In the genomic region with DNA sequence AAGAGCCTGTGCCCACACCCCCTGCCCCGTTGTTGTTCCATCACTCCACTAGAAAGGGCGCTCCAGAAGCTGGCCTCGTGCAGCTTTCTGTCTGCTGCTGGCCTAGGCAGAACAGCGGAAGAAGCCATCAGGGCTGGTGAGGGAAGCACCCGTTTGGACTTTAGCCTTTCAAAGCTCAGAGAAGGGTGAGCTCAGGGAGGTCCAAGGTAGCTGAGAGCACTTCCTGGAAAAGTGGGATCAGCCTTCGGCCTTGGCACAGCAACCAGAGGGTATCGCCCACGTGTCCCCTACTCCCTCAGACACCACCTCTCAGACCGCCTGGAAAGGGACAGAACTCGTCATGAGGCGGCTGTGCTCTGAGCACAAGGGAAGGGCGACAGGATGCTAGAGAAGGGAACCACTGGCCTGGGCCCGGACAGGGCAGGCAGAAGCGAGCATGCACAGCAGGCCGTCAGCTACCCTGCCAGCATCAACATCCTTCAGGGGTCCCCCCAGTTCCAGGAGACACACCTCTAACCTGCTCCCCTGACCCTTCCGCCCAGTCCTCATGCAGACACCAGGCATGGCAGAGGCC, we compare ENCODE assay signal across 6 cellular contexts. TPM values are rescaled to one million over a fixed set of nuclear protein-coding genes. Genes with fewer than 3 reads are reported as not detected.
"Had no signal": no experiment of that assay in that cellular context is flagged by ENCODE, and none has a peak within 500 bp of the region (broad histone marks: within the 10 kb centered on the region; RNA-seq: fewer than 3 reads in every experiment).

No MANE protein-coding gene starts in this region.

RNA-seq across cellular contexts. Expression of a gene that starts 25.7 kb away (rescaled TPM):
- total RNA-seq: activated B cell treated with CpG ODN at 0.5 μM for 24 hours; activated CD8-positive, alpha-beta memory T cell treated with anti-CD3 and anti-CD28 coated beads, Interleukin-2, amount 10 ng/mL, durations not matched to agents 7 days and 5 days; activated T-helper 1 cell treated with anti-CD3 and anti-CD28 coated beads, Interleukin-12 subunit alpha, Interleukin-12 subunit beta, Interleukin-2, Interleukin-4 antibody, amounts not matched to agents 30 ng/mL and 10 ng/mL and 1 ng/mL, durations not matched to agents 14 hours and 24 hours and 36 hours; MCF 10A had no signal
- polyA plus RNA-seq: IgD-negative memory B cell had no signal

RNA-seq across cellular contexts. Expression of a gene that starts 52.3 kb away (rescaled TPM):
- total RNA-seq: activated B cell treated with CpG ODN at 0.5 μM for 24 hours, ascending aorta, MCF 10A had no signal
- polyA plus RNA-seq: IgD-negative memory B cell had no signal
